ENCODE assay signal across 8 cellular contexts in the genomic region with DNA sequence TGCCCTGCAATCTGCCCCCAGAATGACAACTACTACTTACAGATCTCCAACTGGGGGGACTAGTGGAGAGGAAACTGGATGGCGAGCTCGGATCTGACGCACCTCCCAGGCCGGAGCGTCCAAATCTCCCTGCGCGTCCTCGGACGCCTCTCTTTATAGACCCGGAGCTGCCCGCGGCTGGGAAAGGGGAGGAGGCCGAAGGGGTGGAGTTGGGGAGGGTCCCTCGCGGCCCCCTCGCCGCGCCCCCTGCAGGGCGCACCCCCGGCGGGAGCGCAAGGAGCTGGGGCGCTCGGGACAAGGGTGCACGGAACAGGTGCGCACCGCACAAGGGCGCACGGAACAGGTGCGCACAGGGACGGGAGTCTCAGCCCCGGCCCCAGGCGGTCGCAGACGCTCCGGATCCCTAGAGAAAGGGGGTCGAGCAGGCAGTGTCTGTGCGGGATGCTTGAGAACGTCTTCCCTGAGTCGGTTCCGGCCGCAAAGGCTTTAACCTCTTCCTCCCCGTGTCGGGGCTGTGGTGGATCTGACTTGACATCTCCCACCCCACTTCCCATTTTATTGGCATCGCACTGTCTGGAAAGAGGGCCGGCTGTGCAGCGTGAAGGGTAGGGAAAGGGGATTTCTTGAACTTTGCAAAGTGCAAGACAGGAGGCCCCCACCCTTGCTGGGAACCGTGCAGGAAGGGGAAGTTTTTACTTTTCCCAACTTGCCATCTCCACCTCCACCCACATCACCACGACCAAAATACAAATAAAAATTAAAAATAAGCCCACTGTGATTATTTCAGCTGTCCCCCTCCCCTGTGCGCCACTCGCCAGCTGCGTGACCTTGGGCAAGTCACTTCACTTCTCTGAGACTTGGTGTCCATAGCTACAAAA. TPM values are rescaled to one million over a fixed set of nuclear protein-coding genes. Genes with fewer than 3 reads are reported as not detected.
A peak's percentile ranks its signal among the peaks of the same experiment; 100 is the strongest.
DNase-seq lines count a peak whose midpoint lies in the region; ATAC-seq lines count a peak whose summit lies in the region.

Gene MYH11, minus strand, starts transcription at position 128 of the 878 bp plus-strand sequence. CDS start 18,776 bp downstream, outside the sequence.

- H3K27me3 ChIP-seq in H7 (ENCODE audit: control insufficient read depth, insufficient read depth, low read length) (peaks cover 31% of the 10 kb centered on the region), iPS-18a (ENCODE audit: control insufficient read depth, insufficient read depth, low read length) (peaks cover 52% of the 10 kb centered on the region)

- POLR2A ChIA-PET in activated naive CD8-positive, alpha-beta T cell treated with anti-CD3 and anti-CD28 coated beads, Interleukin-2, amount 10 ng/mL, durations not matched to agents 7 days and 5 days (lab: Charles Lee): no interaction called here

- ATAC-seq in activated naive CD8-positive, alpha-beta T cell treated with anti-CD3 and anti-CD28 coated beads, Interleukin-2, amount 10 ng/mL, durations not matched to agents 7 days and 5 days (ENCODE audit: low read depth): no peak
- no peak for ATAC-seq in stimulated activated memory B cell treated with anti-CD40 and anti-IgM and Interleukin-4, amounts not matched to agents 10 μg/mL and 1 μg/mL and 100 μg/mL, for 72 hours
- ATAC-seq in activated CD4-positive, CD25-positive, alpha-beta regulatory T cell treated with anti-CD3 and anti-CD28 coated beads, Interleukin-2, amount 50 U/mL, for 24 hours: no peak
- no peak for ATAC-seq in GM18867 (IDR thresholded peaks at IDR 0.05; ENCODE audit: unreplicated experiment)

- peak within 1 kb of the TSS; percentile 54 for H3K4me3 ChIP-seq in H7 (ENCODE audit: insufficient read depth, low read depth, low read length)
- H3K4me3 ChIP-seq in iPS-18a (ENCODE audit: low read length): peak within 1 kb of the TSS; percentile 56

- H3K36me3 Mint-ChIP-seq in activated naive CD8-positive, alpha-beta T cell treated with anti-CD3 and anti-CD28 coated beads, Interleukin-2, amount 10 ng/mL, durations not matched to agents 7 days and 5 days: no peaks in the 10 kb centered on the region
- H3K36me3 Mint-ChIP-seq in stimulated activated memory B cell treated with anti-CD40 and anti-IgM and Interleukin-4, amounts not matched to agents 10 μg/mL and 1 μg/mL and 100 μg/mL, for 72 hours: no peaks in the 10 kb centered on the region

- H3K9me3 ChIP-seq in iPS-18a (ENCODE audit: control insufficient read depth, low read depth, low read length): no peaks in the 10 kb centered on the region

- H3K27ac Mint-ChIP-seq in activated naive CD8-positive, alpha-beta T cell treated with anti-CD3 and anti-CD28 coated beads, Interleukin-2, amount 10 ng/mL, durations not matched to agents 7 days and 5 days: no peak within 1 kb of the TSS
- no peak within 1 kb of the TSS for H3K27ac Mint-ChIP-seq in stimulated activated memory B cell treated with anti-CD40 and anti-IgM and Interleukin-4, amounts not matched to agents 10 μg/mL and 1 μg/mL and 100 μg/mL, for 72 hours

- H3K4me3 Mint-ChIP-seq in activated naive CD8-positive, alpha-beta T cell treated with anti-CD3 and anti-CD28 coated beads, Interleukin-2, amount 10 ng/mL, durations not matched to agents 7 days and 5 days: peak within 1 kb of the TSS; percentile 64
- H3K4me3 Mint-ChIP-seq in stimulated activated memory B cell treated with anti-CD40 and anti-IgM and Interleukin-4, amounts not matched to agents 10 μg/mL and 1 μg/mL and 100 μg/mL, for 72 hours: peak within 1 kb of the TSS; percentile 60

- H3K9me3 Mint-ChIP-seq in activated naive CD8-positive, alpha-beta T cell treated with anti-CD3 and anti-CD28 coated beads, Interleukin-2, amount 10 ng/mL, durations not matched to agents 7 days and 5 days: no peaks in the 10 kb centered on the region
- no peaks in the 10 kb centered on the region for H3K9me3 Mint-ChIP-seq in stimulated activated memory B cell treated with anti-CD40 and anti-IgM and Interleukin-4, amounts not matched to agents 10 μg/mL and 1 μg/mL and 100 μg/mL, for 72 hours

- peaks cover 50% of the 10 kb centered on the region for H3K27me3 Mint-ChIP-seq in activated naive CD8-positive, alpha-beta T cell treated with anti-CD3 and anti-CD28 coated beads, Interleukin-2, amount 10 ng/mL, durations not matched to agents 7 days and 5 days
- peaks cover 22% of the 10 kb centered on the region for H3K27me3 Mint-ChIP-seq in stimulated activated memory B cell treated with anti-CD40 and anti-IgM and Interleukin-4, amounts not matched to agents 10 μg/mL and 1 μg/mL and 100 μg/mL, for 72 hours

- H3K36me3 ChIP-seq in H7 (replicated peaks; ENCODE audit: control insufficient read depth, insufficient read depth, low read length) (no peaks in the 10 kb centered on the region), iPS-18a (ENCODE audit: control insufficient read depth, low read depth, low read length) (no peaks in the 10 kb centered on the region)

- H3K4me1 Mint-ChIP-seq in activated naive CD8-positive, alpha-beta T cell treated with anti-CD3 and anti-CD28 coated beads, Interleukin-2, amount 10 ng/mL, durations not matched to agents 7 days and 5 days: peaks cover 8% of the 10 kb centered on the region
- peaks cover 28% of the 10 kb centered on the region for H3K4me1 Mint-ChIP-seq in stimulated activated memory B cell treated with anti-CD40 and anti-IgM and Interleukin-4, amounts not matched to agents 10 μg/mL and 1 μg/mL and 100 μg/mL, for 72 hours

- H3K4me1 ChIP-seq in iPS-18a (ENCODE audit: control insufficient read depth, low read depth, low read length): no peaks in the 10 kb centered on the region

- no peak within 1 kb of the TSS for H3K9ac ChIP-seq in iPS-18a (ENCODE audit: low read length)

- H3K27ac ChIP-seq in iPS-18a (ENCODE audit: low read length): no peak within 1 kb of the TSS

- DNase-seq in H7 (peak; percentile 87), SW 1271 (lab: John Stamatoyannopoulos, UW) (no peak), HuH-7 (ENCODE audit: low spot score) (no peak)
- peak; percentile 32 for DNase-seq in activated naive CD8-positive, alpha-beta T cell treated with anti-CD3 and anti-CD28 coated beads, Interleukin-2, amount 10 ng/mL, durations not matched to agents 7 days and 5 days

RNA-seq across cellular contexts. Expression of gene MYH11, which starts in this region (rescaled TPM):
- not detected in 2 replicates for total RNA-seq in H7 (2014; rRNA removed; shearing (Covaris generic))
- total RNA-seq in activated naive CD8-positive, alpha-beta T cell treated with anti-CD3 and anti-CD28 coated beads, Interleukin-2, amount 10 ng/mL, durations not matched to agents 7 days and 5 days: not detected

Comparison
In these comparisons a context has a peak if more than half of its experiments do, and no peak if none do; other contexts are left out.
1. Peak in DNase-seq and H3K4me3 ChIP-seq in H7; RNA of the gene not detected or under 1 TPM.
2. Peak in DNase-seq in activated naive CD8-positive, alpha-beta T cell treated with anti-CD3 and anti-CD28 coated beads, Interleukin-2, amount 10 ng/mL, durations not matched to agents 7 days and 5 days; RNA of the gene not detected or under 1 TPM.